ENCODE assay signal across 26 cellular contexts in the genomic region with DNA sequence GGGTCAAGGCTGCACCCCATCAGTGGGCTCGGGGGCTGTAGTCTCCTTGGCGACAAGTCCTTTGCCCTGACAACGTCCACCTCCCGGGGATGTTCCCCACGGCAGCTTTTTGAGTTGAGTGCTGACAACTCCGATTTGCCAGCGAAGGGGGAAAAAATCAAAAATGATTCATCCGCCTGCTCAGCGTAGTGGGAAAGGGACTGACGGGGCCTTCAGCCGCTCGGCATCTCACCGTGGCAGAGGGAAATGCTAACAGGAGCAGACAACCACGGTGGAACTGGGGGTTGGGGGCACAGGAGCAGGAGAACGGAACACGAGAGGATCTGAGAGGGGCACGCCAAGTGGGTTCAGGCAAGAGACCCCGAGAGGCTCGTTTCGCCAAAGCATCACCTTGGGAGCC.
"Had no signal": no experiment of that assay in that cellular context is flagged by ENCODE, and none has a peak within 500 bp of the region (broad histone marks: within the 10 kb centered on the region; RNA-seq: fewer than 3 reads in every experiment).

No MANE protein-coding gene starts in this region.

- H3K4me1 Mint-ChIP-seq: activated B cell treated with CpG ODN at 0.5 μM for 24 hours; activated CD8-positive, alpha-beta memory T cell treated with anti-CD3 and anti-CD28 coated beads, Interleukin-2, amount 10 ng/mL, durations not matched to agents 7 days and 5 days; naive thymus-derived CD4-positive, alpha-beta T cell; stimulated activated naive B cell treated with anti-CD40 and anti-IgM and Interleukin-4, amounts not matched to agents 10 μg/mL and 1 μg/mL and 100 μg/mL, for 72 hours; T-helper 17 cell had no signal

- H3K27me3 Mint-ChIP-seq: activated CD8-positive, alpha-beta memory T cell treated with anti-CD3 and anti-CD28 coated beads, Interleukin-2, amount 10 ng/mL, durations not matched to agents 7 days and 5 days had no signal

- H3K4me1 ChIP-seq: gastroesophageal sphincter, stomach had no signal

- H3K4me3 Mint-ChIP-seq: activated B cell treated with CpG ODN at 0.5 μM for 24 hours; activated CD8-positive, alpha-beta memory T cell treated with anti-CD3 and anti-CD28 coated beads, Interleukin-2, amount 10 ng/mL, durations not matched to agents 7 days and 5 days; activated CD8-positive, alpha-beta T cell treated with anti-CD3 and anti-CD28 coated beads, Interleukin-2, amount 10 ng/mL, durations not matched to agents 7 days and 5 days; naive thymus-derived CD4-positive, alpha-beta T cell; stimulated activated naive B cell treated with anti-CD40 and anti-IgM and Interleukin-4, amounts not matched to agents 10 μg/mL and 1 μg/mL and 100 μg/mL, for 72 hours; T-helper 17 cell had no signal

- H2AFZ ChIP-seq: hepatocyte had no signal

- ATAC-seq: activated CD8-positive, alpha-beta memory T cell treated with anti-CD3 and anti-CD28 coated beads, Interleukin-2, amount 10 ng/mL, durations not matched to agents 7 days and 5 days; activated CD8-positive, alpha-beta T cell treated with anti-CD3 and anti-CD28 coated beads, Interleukin-2, amount 10 ng/mL, durations not matched to agents 7 days and 5 days; activated naive CD4-positive, alpha-beta T cell treated with anti-CD3 and anti-CD28 coated beads, Interleukin-2, amount 50 U/mL, for 72 hours; gastroesophageal sphincter; left ventricle myocardium superior; naive thymus-derived CD4-positive, alpha-beta T cell; right cardiac atrium; stimulated activated naive B cell treated with anti-CD40 and anti-IgM and Interleukin-4, amounts not matched to agents 10 μg/mL and 1 μg/mL and 100 μg/mL, for 72 hours; T-helper 17 cell had no signal

- H3K4me2 ChIP-seq: hepatocyte had no signal

- H3K27me3 ChIP-seq: thyroid gland had no signal

- H3K9me3 ChIP-seq: thyroid gland had no signal

- H3K36me3 Mint-ChIP-seq: activated CD8-positive, alpha-beta memory T cell treated with anti-CD3 and anti-CD28 coated beads, Interleukin-2, amount 10 ng/mL, durations not matched to agents 7 days and 5 days; brain; stimulated activated naive B cell treated with anti-CD40 and anti-IgM and Interleukin-4, amounts not matched to agents 10 μg/mL and 1 μg/mL and 100 μg/mL, for 72 hours had no signal

- DNase-seq: activated B cell treated with CpG ODN at 0.5 μM for 24 hours; activated CD4-positive, alpha-beta T cell treated with anti-CD3 and anti-CD28 coated beads, Interleukin-2, amount 50 U/mL, for 1 hour; activated CD8-positive, alpha-beta memory T cell treated with anti-CD3 and anti-CD28 coated beads, Interleukin-2, amount 10 ng/mL, durations not matched to agents 7 days and 5 days; activated CD8-positive, alpha-beta T cell treated with anti-CD3 and anti-CD28 coated beads, Interleukin-2, amount 10 ng/mL, durations not matched to agents 7 days and 5 days; activated naive CD4-positive, alpha-beta T cell; activated T-cell treated with anti-CD3 and anti-CD28 coated beads, Interleukin-2, amount 50 U/mL, for 48 hours; anterior cingulate cortex; cortex of kidney; islet precursor cell; left ventricle myocardium superior; midbrain; naive thymus-derived CD4-positive, alpha-beta T cell; right cardiac atrium; stimulated activated CD4-positive, alpha-beta T cell treated with anti-CD3 and anti-CD28 coated beads, Interleukin-15, amount 100 ng/mL, for 24 hours; stimulated activated CD4-positive, alpha-beta T cell treated with anti-CD3 and anti-CD28 coated beads, Interleukin-2, amount 100 ng/mL, for 24 hours; stimulated activated naive B cell treated with anti-CD40 and anti-IgM and Interleukin-4, amounts not matched to agents 10 μg/mL and 1 μg/mL and 100 μg/mL, for 72 hours; stomach; T-helper 17 cell; T1000 had no signal

- H3K4me3 ChIP-seq: gastroesophageal sphincter, hepatocyte, stomach, thyroid gland had no signal

- H3K27ac Mint-ChIP-seq: activated B cell treated with CpG ODN at 0.5 μM for 24 hours; activated CD8-positive, alpha-beta memory T cell treated with anti-CD3 and anti-CD28 coated beads, Interleukin-2, amount 10 ng/mL, durations not matched to agents 7 days and 5 days; activated CD8-positive, alpha-beta T cell treated with anti-CD3 and anti-CD28 coated beads, Interleukin-2, amount 10 ng/mL, durations not matched to agents 7 days and 5 days; activated naive CD4-positive, alpha-beta T cell treated with anti-CD3 and anti-CD28 coated beads, Interleukin-2, amount 50 U/mL, for 72 hours; activated T-helper 2 cell treated with anti-CD3 and anti-CD28 coated beads, Interferon-gamma antibody, Interleukin-2, Interleukin-4, amounts not matched to agents 10 μg/mL and 5 μg/mL and 100 μg/mL, durations not matched to agents 14 hours and 24 hours and 36 hours; naive thymus-derived CD4-positive, alpha-beta T cell; stimulated activated naive B cell treated with anti-CD40 and anti-IgM and Interleukin-4, amounts not matched to agents 10 μg/mL and 1 μg/mL and 100 μg/mL, for 72 hours; T-helper 17 cell had no signal

- H3K36me3 ChIP-seq: gastroesophageal sphincter, stomach, thyroid gland had no signal

- H3K27ac ChIP-seq: gastroesophageal sphincter, hepatocyte, stomach had no signal

- FAIRE-seq: endothelial cell of umbilical vein had no signal
